Comparison of ENCODE assay signal across 1 cellular context in the genomic region with DNA sequence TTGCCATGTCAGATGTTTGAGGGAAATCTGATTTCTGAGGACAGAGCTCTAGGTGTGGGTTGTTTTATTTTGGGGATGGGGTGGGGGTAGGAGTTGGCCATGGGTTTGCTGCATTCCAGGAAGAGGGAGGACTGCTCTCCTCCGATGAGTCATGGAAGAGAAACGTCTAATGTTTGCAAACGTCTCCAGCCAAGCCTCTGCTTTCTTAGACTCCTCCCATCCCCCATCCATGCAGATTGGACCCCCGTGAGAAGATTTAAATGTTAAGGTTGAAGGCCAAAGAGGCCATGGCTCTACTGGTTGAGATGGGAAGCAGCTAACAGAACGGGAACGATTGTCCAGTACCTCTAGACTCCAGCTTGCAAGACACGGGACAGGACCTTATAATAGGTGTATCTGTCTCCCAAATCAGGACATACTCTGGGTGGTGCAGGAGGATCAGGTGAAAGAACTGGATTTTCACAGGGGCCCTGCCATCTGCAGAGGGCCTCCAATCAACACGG.
TF ChIP-seq lines count a peak whose summit lies in the region.

No MANE protein-coding gene starts in this region.

TF ChIP-seq in K562, 482 proteins besides CTCF, POLR2A, EP300 and RAD21 (continued from another document):
- TF ChIP-seq ZNF318 (IDR thresholded peaks at IDR 0.05; ENCODE audit: borderline replicate concordance in 1 of 2, low read depth in 1 of 2), result 0 out of 4 replicates have a peak, but pooled peaks of 1 of the 2 experiments have one; percentile 44
- 0 out of 2 replicates have a peak, but pooled peaks have one; percentile 35 for TF ChIP-seq ATF7 (IDR thresholded peaks at IDR 0.05)
- no peak for TF ChIP-seq RBM17 (IDR thresholded peaks at IDR 0.05; ENCODE audit: borderline replicate concordance, low read depth, low read length)
- TF ChIP-seq PYGO2 (tag; IDR thresholded peaks at IDR 0.05), result no peak
- 0 out of 4 replicates have a peak, but pooled peaks of 1 of the 2 experiments have one; percentile 52 for TF ChIP-seq TBL1XR1 (IDR thresholded peaks at IDR 0.05; ENCODE audit: low read length in 2 of 2)
- TF ChIP-seq FOSL1 (tag; conservative IDR thresholded peaks at IDR 0.05), result peak; percentile 92
- TF ChIP-seq ARID1B (IDR thresholded peaks at IDR 0.05), result peak; percentile 73
- TF ChIP-seq, protein P1, sequence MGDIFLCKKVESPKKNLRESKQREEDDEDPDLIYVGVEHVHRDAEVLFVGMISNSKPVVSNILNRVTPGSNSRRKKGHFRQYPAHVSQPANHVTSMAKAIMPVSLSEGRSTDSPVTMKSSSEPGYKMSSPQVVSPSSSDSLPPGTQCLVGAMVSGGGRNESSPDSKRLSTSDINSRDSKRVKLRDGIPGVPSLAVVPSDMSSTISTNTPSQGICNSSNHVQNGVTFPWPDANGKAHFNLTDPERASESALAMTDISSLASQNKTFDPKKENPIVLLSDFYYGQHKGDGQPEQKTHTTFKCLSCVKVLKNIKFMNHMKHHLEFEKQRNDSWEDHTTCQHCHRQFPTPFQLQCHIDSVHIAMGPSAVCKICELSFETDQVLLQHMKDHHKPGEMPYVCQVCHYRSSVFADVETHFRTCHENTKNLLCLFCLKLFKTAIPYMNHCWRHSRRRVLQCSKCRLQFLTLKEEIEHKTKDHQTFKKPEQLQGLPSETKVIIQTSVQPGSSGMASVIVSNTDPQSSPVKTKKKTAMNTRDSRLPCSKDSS (IDR thresholded peaks at IDR 0.05; ENCODE audit: low read depth, partially characterized antibody), result no peak
- no peak for TF ChIP-seq LCOR (CRISPR knock-in tag; IDR thresholded peaks at IDR 0.05)
- TF ChIP-seq KLF6 (CRISPR knock-in tag; IDR thresholded peaks at IDR 0.05; ENCODE audit: borderline replicate concordance), result 0 out of 2 replicates have a peak, but pooled peaks have one; percentile 28
- TF ChIP-seq ZZZ3 (IDR thresholded peaks at IDR 0.05), result no peak
- TF ChIP-seq ADNP (tag; IDR thresholded peaks at IDR 0.05), result no peak
- peak; percentile 27 to 75; a peak in 1 of 4 replicates for TF ChIP-seq TEAD1 (CRISPR knock-in tag; IDR thresholded peaks at IDR 0.05)
- 0 out of 2 replicates have a peak, but pooled peaks have one; percentile 27 for TF ChIP-seq SMARCC2 (IDR thresholded peaks at IDR 0.05; ENCODE audit: low read depth)
- TF ChIP-seq CCAR2 (IDR thresholded peaks at IDR 0.05; ENCODE audit: low read depth, low read length), result no peak
- TF ChIP-seq, protein P2, sequence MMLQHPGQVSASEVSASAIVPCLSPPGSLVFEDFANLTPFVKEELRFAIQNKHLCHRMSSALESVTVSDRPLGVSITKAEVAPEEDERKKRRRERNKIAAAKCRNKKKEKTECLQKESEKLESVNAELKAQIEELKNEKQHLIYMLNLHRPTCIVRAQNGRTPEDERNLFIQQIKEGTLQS (IDR thresholded peaks at IDR 0.05), result peak; percentile 91
- TF ChIP-seq, protein P2 (CRISPR knock-in tag; conservative IDR thresholded peaks at IDR 0.05), result no peak
- 0 out of 4 replicates have a peak, but pooled peaks of 1 of the 2 experiments have one; percentile 31 for TF ChIP-seq MLLT1 (IDR thresholded peaks at IDR 0.05)
- peak; percentile 68; the same call in 1 of the 2 replicates for TF ChIP-seq TEAD4 (IDR thresholded peaks at IDR 0.05; ENCODE audit: low read length)
- TF ChIP-seq TEAD4 (CRISPR knock-in tag; IDR thresholded peaks at IDR 0.05; ENCODE audit: borderline replicate concordance), result no peak
